In the genomic region with DNA sequence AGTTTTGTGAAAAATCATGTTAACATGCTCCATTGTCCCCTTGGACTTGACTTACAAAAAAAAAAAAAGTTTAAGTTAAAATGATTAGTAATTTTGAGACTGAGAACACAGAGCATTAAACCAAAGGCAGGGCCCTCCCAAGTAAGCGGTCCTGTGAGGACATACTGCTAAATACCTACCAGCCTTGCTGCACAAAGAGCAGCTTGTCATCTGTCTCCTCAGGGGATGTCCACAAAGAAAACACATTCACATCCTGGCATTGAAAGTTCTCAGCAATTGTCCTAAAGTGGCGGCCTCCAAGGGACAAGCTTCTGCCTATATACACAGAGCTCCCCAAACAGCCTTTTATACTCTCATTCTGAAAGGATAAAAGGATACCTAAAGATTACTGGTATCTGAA, we compare ENCODE assay signal across 22 cellular contexts.
"Had no signal": no experiment of that assay in that cellular context is flagged by ENCODE, and none has a peak within 500 bp of the region (broad histone marks: within the 10 kb centered on the region; RNA-seq: fewer than 3 reads in every experiment).

No MANE protein-coding gene starts in this region.

- DNase-seq: effector memory CD8-positive, alpha-beta T cell; esophagus squamous epithelium; foreskin fibroblast; hippocampal formation; kidney glomerular epithelial cell; naive thymus-derived CD4-positive, alpha-beta T cell; nephron progenitor cell; occipital lobe; psoas muscle; retina; spleen; stimulated activated CD4-positive, alpha-beta T cell treated with anti-CD3 and anti-CD28 coated beads, Interleukin-15, amount 100 ng/mL, for 24 hours; stimulated activated CD4-positive, alpha-beta T cell treated with anti-CD3 and anti-CD28 coated beads, Interleukin-1b, Interleukin-23, amount 100 ng/mL, for 48 hours; stimulated activated CD4-positive, alpha-beta T cell treated with anti-CD3 and anti-CD28 coated beads, Interleukin-4, amount 100 ng/mL, for 24 hours; tibial artery; upper lobe of left lung had no signal

- H3K4me1 ChIP-seq: esophagus squamous epithelium, parathyroid adenoma, psoas muscle, spleen, tibial artery, upper lobe of left lung, vagina had no signal

- H3K9me3 Mint-ChIP-seq: dendritic cell treated with granulocyte-macrophage colony-stimulating factor and Interleukin-4, amounts not matched to agents 40 ng/mL and 50 ng/mL, for 4 days; nephron progenitor cell; stimulated activated memory B cell treated with anti-CD40 and anti-IgM and Interleukin-4, amounts not matched to agents 10 μg/mL and 1 μg/mL and 100 μg/mL, for 72 hours had no signal

- H3K36me3 Mint-ChIP-seq: naive thymus-derived CD4-positive, alpha-beta T cell; stimulated activated memory B cell treated with anti-CD40 and anti-IgM and Interleukin-4, amounts not matched to agents 10 μg/mL and 1 μg/mL and 100 μg/mL, for 72 hours had no signal

- H3K4me3 ChIP-seq: esophagus squamous epithelium, psoas muscle, spleen, tibial artery, upper lobe of left lung, vagina had no signal

- H3K9me3 ChIP-seq: esophagus squamous epithelium, psoas muscle, spleen, tibial artery, upper lobe of left lung, vagina had no signal

- H3K4me1 Mint-ChIP-seq: naive thymus-derived CD4-positive, alpha-beta T cell; nephron progenitor cell; stimulated activated memory B cell treated with anti-CD40 and anti-IgM and Interleukin-4, amounts not matched to agents 10 μg/mL and 1 μg/mL and 100 μg/mL, for 72 hours had no signal

- H2AFZ ChIP-seq: parathyroid adenoma had no signal

- H3K27me3 Mint-ChIP-seq: dendritic cell treated with granulocyte-macrophage colony-stimulating factor and Interleukin-4, amounts not matched to agents 40 ng/mL and 50 ng/mL, for 4 days; effector memory CD8-positive, alpha-beta T cell; stimulated activated memory B cell treated with anti-CD40 and anti-IgM and Interleukin-4, amounts not matched to agents 10 μg/mL and 1 μg/mL and 100 μg/mL, for 72 hours; stimulated activated naive CD8-positive, alpha-beta T cell treated with anti-CD3 and anti-CD28 coated beads, Interleukin-15, Interleukin-2, amounts not matched to agents 100 ng/mL and 50 ng/mL, for 24 hours had no signal

- H3K79me2 ChIP-seq: parathyroid adenoma had no signal

- H3K4me3 Mint-ChIP-seq: dendritic cell treated with granulocyte-macrophage colony-stimulating factor and Interleukin-4, amounts not matched to agents 40 ng/mL and 50 ng/mL, for 4 days; effector memory CD8-positive, alpha-beta T cell; naive thymus-derived CD4-positive, alpha-beta T cell; nephron progenitor cell; stimulated activated memory B cell treated with anti-CD40 and anti-IgM and Interleukin-4, amounts not matched to agents 10 μg/mL and 1 μg/mL and 100 μg/mL, for 72 hours; stimulated activated naive CD8-positive, alpha-beta T cell treated with anti-CD3 and anti-CD28 coated beads, Interleukin-15, Interleukin-2, amounts not matched to agents 100 ng/mL and 50 ng/mL, for 24 hours had no signal

- H3K27ac Mint-ChIP-seq: dendritic cell treated with granulocyte-macrophage colony-stimulating factor and Interleukin-4, amounts not matched to agents 40 ng/mL and 50 ng/mL, for 4 days; effector memory CD8-positive, alpha-beta T cell; naive thymus-derived CD4-positive, alpha-beta T cell; nephron progenitor cell; stimulated activated memory B cell treated with anti-CD40 and anti-IgM and Interleukin-4, amounts not matched to agents 10 μg/mL and 1 μg/mL and 100 μg/mL, for 72 hours; stimulated activated naive CD8-positive, alpha-beta T cell treated with anti-CD3 and anti-CD28 coated beads, Interleukin-15, Interleukin-2, amounts not matched to agents 100 ng/mL and 50 ng/mL, for 24 hours had no signal

- H3K9ac ChIP-seq: parathyroid adenoma had no signal

- ATAC-seq: effector memory CD8-positive, alpha-beta T cell; naive thymus-derived CD4-positive, alpha-beta T cell; psoas muscle; sciatic nerve; stimulated activated memory B cell treated with anti-CD40 and anti-IgM and Interleukin-4, amounts not matched to agents 10 μg/mL and 1 μg/mL and 100 μg/mL, for 72 hours had no signal

- H3K36me3 ChIP-seq: esophagus squamous epithelium, spleen, tibial artery, upper lobe of left lung, vagina had no signal

- H3K27ac ChIP-seq: esophagus squamous epithelium, parathyroid adenoma, psoas muscle, spleen, tibial artery, upper lobe of left lung, vagina had no signal

- H3K27me3 ChIP-seq: esophagus squamous epithelium, spleen, tibial artery, upper lobe of left lung, vagina had no signal
